Comparison of ENCODE assay signal across 8 cellular contexts in genomic region chr22:46577361-46578249, GRCh38. TPM values are rescaled to one million over a fixed set of nuclear protein-coding genes. Genes with fewer than 3 reads are reported as not detected.
DNase-seq lines count a peak whose midpoint lies in the region; ATAC-seq and TF ChIP-seq lines count a peak whose summit lies in the region.

No MANE protein-coding gene starts in this region.

- H3K27ac Mint-ChIP-seq in activated B cell treated with CpG ODN at 0.5 μM for 24 hours (peak overlapping the region; percentile 77), progenitor cell of endocrine pancreas (peak overlapping the region; percentile 56)

- H3K4me1 Mint-ChIP-seq in activated B cell treated with CpG ODN at 0.5 μM for 24 hours = peaks cover 65% of the 10 kb centered on the region
- H3K4me1 Mint-ChIP-seq in progenitor cell of endocrine pancreas (ENCODE audit: low read depth) = peaks cover 46% of the 10 kb centered on the region

- CTCF ChIA-PET in activated B cell treated with CpG ODN at 0.5 μM for 24 hours (lab: Charles Lee) = no interaction called here

- intact Hi-C loops in activated B cell treated with CpG ODN at 0.5 μM for 24 hours (cut with micrococcal nuclease) = loop anchor here (1.0 to 5.0 kb wide), 2 partner anchors 16 to 35 kb away; no protein-coding TSS in a partner anchor

- H3K9me3 Mint-ChIP-seq in activated B cell treated with CpG ODN at 0.5 μM for 24 hours = no peaks in the 10 kb centered on the region
- no peaks in the 10 kb centered on the region for H3K9me3 Mint-ChIP-seq in progenitor cell of endocrine pancreas (ENCODE audit: low read depth)

- H3K27me3 Mint-ChIP-seq in activated B cell treated with CpG ODN at 0.5 μM for 24 hours = no peaks in the 10 kb centered on the region
- no peaks in the 10 kb centered on the region for H3K27me3 Mint-ChIP-seq in progenitor cell of endocrine pancreas

- TF ChIP-seq CTCF in activated B cell treated with CpG ODN at 0.5 μM for 24 hours (IDR thresholded peaks at IDR 0.05) = no peak
- no peak for TF ChIP-seq CTCF in fibroblast of pulmonary artery (IDR thresholded peaks at IDR 0.05; ENCODE audit: low read length, missing control alignments)
- no peak for TF ChIP-seq CTCF in progenitor cell of endocrine pancreas (IDR thresholded peaks at IDR 0.05; ENCODE audit: unreplicated experiment)

- DNase-seq in stimulated activated CD4-positive, alpha-beta T cell treated with anti-CD3 and anti-CD28 coated beads, Interleukin-15, amount 100 ng/mL, for 24 hours = peak; percentile 39
- DNase-seq in stimulated activated CD4-positive, alpha-beta T cell treated with anti-CD3 and anti-CD28 coated beads, Interleukin-4, amount 100 ng/mL, for 24 hours = no peak
- DNase-seq in activated B cell treated with CpG ODN at 0.5 μM for 24 hours (no peak), fibroblast of pulmonary artery (ENCODE audit: low read depth) (no peak), progenitor cell of endocrine pancreas (ENCODE audit: low spot score, unreplicated experiment) (no peak), UCSD-AML1 (lab: John Stamatoyannopoulos, UW; ENCODE audit: unreplicated experiment) (no peak), NCI-H2107 (lab: John Stamatoyannopoulos, UW) (no peak), hepatic stellate cell (ENCODE audit: low spot score) (no peak)

- H3K36me3 Mint-ChIP-seq in activated B cell treated with CpG ODN at 0.5 μM for 24 hours (ENCODE audit: low read depth) = no peaks in the 10 kb centered on the region
- no peaks in the 10 kb centered on the region for H3K36me3 Mint-ChIP-seq in progenitor cell of endocrine pancreas (ENCODE audit: insufficient read depth)

- POLR2A ChIA-PET in activated B cell treated with CpG ODN at 0.5 μM for 24 hours (lab: Charles Lee) = interaction anchor here (0.6 to 5.3 kb wide), 7 partner anchors 8 to 191 kb away, joined by 3 to 44 read pairs (median 3); no protein-coding TSS in a partner anchor

- H3K4me3 ChIP-seq in fibroblast of pulmonary artery (replicated peaks; ENCODE audit: low read depth, low read length) = peak overlapping the region; percentile 63

- ATAC-seq in activated B cell treated with CpG ODN at 0.5 μM for 24 hours (ENCODE audit: low read depth) = peak; percentile 36

- H3K4me3 Mint-ChIP-seq in activated B cell treated with CpG ODN at 0.5 μM for 24 hours (peak overlapping the region; percentile 89), progenitor cell of endocrine pancreas (ENCODE audit: low read depth) (peak overlapping the region; percentile 88)

RNA-seq across cellular contexts. Expression of gene CELSR1, which starts 40.2 kb away (rescaled TPM):
- total RNA-seq in activated B cell treated with CpG ODN at 0.5 μM for 24 hours = 9.0 and 12.3 TPM in 2 replicates
- total RNA-seq in progenitor cell of endocrine pancreas = 20.9 and 21.0 TPM in 2 replicates

RNA-seq across cellular contexts. Expression of gene GRAMD4, which starts 42.6 kb away (rescaled TPM):
- 39.3 and 45.6 TPM in 2 replicates for total RNA-seq in activated B cell treated with CpG ODN at 0.5 μM for 24 hours
- total RNA-seq in progenitor cell of endocrine pancreas = 68.8 and 74.5 TPM in 2 replicates
